17 cellular contexts compared by ENCODE assay signal in genomic region chr6:134495893-134496253, GRCh38.
"Had no signal": no experiment of that assay in that cellular context is flagged by ENCODE, and none has a peak within 500 bp of the region (broad histone marks: within the 10 kb centered on the region; RNA-seq: fewer than 3 reads in every experiment).

No MANE protein-coding gene starts in this region.

- H3K4me3 Mint-ChIP-seq: activated CD8-positive, alpha-beta T cell treated with anti-CD3 and anti-CD28 coated beads for 36 hours; activated naive CD8-positive, alpha-beta T cell treated with anti-CD3 and anti-CD28 coated beads, Interleukin-2, amount 10 ng/mL, durations not matched to agents 7 days and 5 days; neural crest cell; type B pancreatic cell had no signal

- H3K4me3 ChIP-seq: cardiac muscle cell, SK-N-MC, spleen had no signal

- H3K4me1 ChIP-seq: spleen had no signal

- H3K27me3 ChIP-seq: cardiac muscle cell, spleen had no signal

- H3K36me3 Mint-ChIP-seq: activated naive CD8-positive, alpha-beta T cell treated with anti-CD3 and anti-CD28 coated beads, Interleukin-2, amount 10 ng/mL, durations not matched to agents 7 days and 5 days; type B pancreatic cell had no signal

- H3K27ac ChIP-seq: cardiac muscle cell, SK-N-MC, spleen had no signal

- H3K4me1 Mint-ChIP-seq: activated naive CD8-positive, alpha-beta T cell treated with anti-CD3 and anti-CD28 coated beads, Interleukin-2, amount 10 ng/mL, durations not matched to agents 7 days and 5 days had no signal

- H3K9me3 ChIP-seq: spleen had no signal

- DNase-seq: activated CD4-positive, alpha-beta T cell treated with anti-CD3 and anti-CD28 coated beads for 4 hours; activated CD8-positive, alpha-beta memory T cell treated with anti-CD3 and anti-CD28 coated beads, Interleukin-2, amount 50 U/mL, for 4 hours; activated CD8-positive, alpha-beta T cell treated with anti-CD3 and anti-CD28 coated beads for 36 hours; activated naive CD8-positive, alpha-beta T cell treated with anti-CD3 and anti-CD28 coated beads, Interleukin-2, amount 10 ng/mL, durations not matched to agents 7 days and 5 days; aorta; foreskin melanocyte; head of caudate nucleus; right cardiac atrium; spleen; stimulated activated CD4-positive, alpha-beta T cell treated with anti-CD3 and anti-CD28 coated beads, Interleukin-1b, Interleukin-23, amount 100 ng/mL, for 48 hours; stimulated activated naive CD4-positive, alpha-beta T cell; substantia nigra; T-helper 1 cell had no signal

- ATAC-seq: activated CD8-positive, alpha-beta T cell treated with anti-CD3 and anti-CD28 coated beads for 36 hours had no signal

- H3K36me3 ChIP-seq: cardiac muscle cell, spleen had no signal

- H3K9me3 Mint-ChIP-seq: activated CD8-positive, alpha-beta T cell treated with anti-CD3 and anti-CD28 coated beads for 36 hours; activated naive CD8-positive, alpha-beta T cell treated with anti-CD3 and anti-CD28 coated beads, Interleukin-2, amount 10 ng/mL, durations not matched to agents 7 days and 5 days; type B pancreatic cell had no signal

- H3K27ac Mint-ChIP-seq: activated CD8-positive, alpha-beta T cell treated with anti-CD3 and anti-CD28 coated beads for 36 hours; activated naive CD8-positive, alpha-beta T cell treated with anti-CD3 and anti-CD28 coated beads, Interleukin-2, amount 10 ng/mL, durations not matched to agents 7 days and 5 days; type B pancreatic cell had no signal

- H3K27me3 Mint-ChIP-seq: activated CD8-positive, alpha-beta T cell treated with anti-CD3 and anti-CD28 coated beads for 36 hours; activated naive CD8-positive, alpha-beta T cell treated with anti-CD3 and anti-CD28 coated beads, Interleukin-2, amount 10 ng/mL, durations not matched to agents 7 days and 5 days; type B pancreatic cell had no signal
